ENCODE assay signal across 17 cellular contexts in genomic region chr7:83872501-83872900, GRCh38.
DNase-seq lines count a peak whose midpoint lies in the region; TF ChIP-seq lines count a peak whose summit lies in the region.
"Had no signal": no experiment of that assay in that cellular context is flagged by ENCODE, and none has a peak within 500 bp of the region (broad histone marks: within the 10 kb centered on the region; RNA-seq: fewer than 3 reads in every experiment).

No MANE protein-coding gene starts in this region.

- no peak overlapping the region for H2BK20ac ChIP-seq in H9 (ENCODE audit: low read depth, low read length, poor library complexity, severe bottlenecking)

- no peak overlapping the region for H4K8ac ChIP-seq in mesenchymal stem cell (ENCODE audit: low read length)
- H4K8ac ChIP-seq in H9 (replicated peaks; ENCODE audit: insufficient read length, low read depth, low read length): no peak overlapping the region

- H2AK5ac ChIP-seq in mesenchymal stem cell (ENCODE audit: low read length, severe bottlenecking) (no peak overlapping the region), H9 (ENCODE audit: insufficient read length, low read length) (no peak overlapping the region)

- H4K91ac ChIP-seq in mesenchymal stem cell (ENCODE audit: low read length) (peak overlapping the region; percentile 39), H9 (ENCODE audit: insufficient read length, low read depth, low read length) (no peak overlapping the region)

- no peaks in the 10 kb centered on the region for H3K27me3 Mint-ChIP-seq in H9 (ENCODE audit: low read depth)

- H3K18ac ChIP-seq in mesenchymal stem cell (ENCODE audit: low read depth in 1 of 2, low read length in 2 of 2): no peak overlapping the region
- no peak overlapping the region for H3K18ac ChIP-seq in H9 (ENCODE audit: insufficient read length, low read depth, low read length)

- H3K4me3 Mint-ChIP-seq in H9: no peak overlapping the region
- H3K4me3 Mint-ChIP-seq: CD14-positive monocyte; CD8-positive, alpha-beta T cell; HFFc6 had no signal

- peaks cover 9 to 13% of the 10 kb centered on the region in 2 experiments; a peak in 3 of 4 replicates for H3K4me1 Mint-ChIP-seq in H9

- no peak overlapping the region for H3K4me3 ChIP-seq in mesenchymal stem cell (ENCODE audit: insufficient read depth in 1 of 2, low read depth in 1 of 2, low read length in 2 of 2)
- H3K4me3 ChIP-seq: HAP-1 had no signal

- whole genome bisulfite sequencing in mesenchymal stem cell: 90% methylated on average over 3 of the region's 4 CpGs
- no CpG with 5 or more reads among the region's 4 CpGs for WGBS in H9 (ENCODE audit: extremely low coverage, insufficient read length, low lambda C conversion rate)

- H3K14ac ChIP-seq in mesenchymal stem cell (ENCODE audit: low read length in 2 of 2): no peak overlapping the region
- no peak overlapping the region for H3K14ac ChIP-seq in H9 (ENCODE audit: insufficient read depth, low read length)

- no peak overlapping the region for H2BK120ac ChIP-seq in mesenchymal stem cell (ENCODE audit: low read depth, low read length)
- H2BK120ac ChIP-seq in H9 (ENCODE audit: low read depth, low read length, poor library complexity, severe bottlenecking): no peak overlapping the region

- H3K79me2 ChIP-seq in H9 (ENCODE audit: insufficient read depth, low read length): no peaks in the 10 kb centered on the region

- H3K23ac ChIP-seq in mesenchymal stem cell (ENCODE audit: low read length in 2 of 2) (no peak overlapping the region), H9 (ENCODE audit: insufficient read length, low read depth, low read length) (no peak overlapping the region)

- H3K4me1 ChIP-seq in mesenchymal stem cell (ENCODE audit: control insufficient read depth, insufficient read depth, low read depth, low read length) (no peaks in the 10 kb centered on the region), H9 (ENCODE audit: insufficient read depth, low read length) (no peaks in the 10 kb centered on the region; the same call in 1 of the 2 replicates)
- H3K4me1 ChIP-seq: HAP-1 had no signal

- H3K9me3 Mint-ChIP-seq in H9: no peaks in the 10 kb centered on the region
- H3K9me3 Mint-ChIP-seq: CD8-positive, alpha-beta T cell; HFFc6 had no signal

- no peak overlapping the region for H2AFZ ChIP-seq in mesenchymal stem cell (ENCODE audit: low read depth, low read length)
- no peak overlapping the region for H2AFZ ChIP-seq in H9 (ENCODE audit: low read length)

- H2BK12ac ChIP-seq in mesenchymal stem cell (ENCODE audit: low read length in 2 of 2): no peak overlapping the region
- H2BK12ac ChIP-seq in H9 (ENCODE audit: insufficient read length, low read depth, low read length): no peak overlapping the region

- H4K20me1 ChIP-seq in H9 (ENCODE audit: control insufficient read depth, insufficient read depth, insufficient read length): no peaks in the 10 kb centered on the region

- H3K56ac ChIP-seq in H9 (ENCODE audit: insufficient read length, low read depth, low read length): no peak overlapping the region

- no peak overlapping the region for H3K4me2 ChIP-seq in mesenchymal stem cell (ENCODE audit: low read length, poor library complexity, severe bottlenecking)
- H3K4me2 ChIP-seq in H9 (ENCODE audit: insufficient read depth, insufficient read length, low read length): no peak overlapping the region

- peak; percentile 48 for DNase-seq in NCI-H1105 treated with DMSO at 0.1 percent for 48 hours (lab: John Stamatoyannopoulos, UW)
- DNase-seq in NCI-H1105 (lab: John Stamatoyannopoulos, UW): no peak
- DNase-seq in NCI-H146 (lab: John Stamatoyannopoulos, UW): peak; percentile 74
- DNase-seq in NCI-H748 (lab: John Stamatoyannopoulos, UW; ENCODE audit: unreplicated experiment): peak; percentile 58
- DNase-seq in mesenchymal stem cell: no peak
- no peak for DNase-seq in H9
- no peak for DNase-seq in SIG-M5 treated with dmso at 0.1 percent for 504 hours (lab: John Stamatoyannopoulos, UW; ENCODE audit: unreplicated experiment)
- DNase-seq in GM20000 (ENCODE audit: low spot score): no peak
- DNase-seq: CD8-positive, alpha-beta T cell; DMS 273 treated with DMSO at 0.1 percent for 48 hours; GOT3; HFFc6; IMR-90 had no signal

- no peaks in the 10 kb centered on the region for H3K36me3 Mint-ChIP-seq in H9 (ENCODE audit: insufficient read depth in 1 of 3, low read depth in 3 of 3)
- H3K36me3 Mint-ChIP-seq: CD14-positive monocyte; CD8-positive, alpha-beta T cell had no signal

- H3K4ac ChIP-seq in mesenchymal stem cell (ENCODE audit: low read depth in 1 of 2, low read length in 2 of 2) (no peak overlapping the region), H9 (ENCODE audit: low read depth, low read length) (no peak overlapping the region)

- no peak overlapping the region for H3T11ph ChIP-seq in H9 (ENCODE audit: low read length)

- H3K27ac Mint-ChIP-seq in H9: no peak overlapping the region
- H3K27ac Mint-ChIP-seq: CD14-positive monocyte; CD8-positive, alpha-beta T cell; HFFc6 had no signal

- H3K36me3 ChIP-seq in mesenchymal stem cell (ENCODE audit: control insufficient read depth in 1 of 2, insufficient read depth in 2 of 2, low read depth in 1 of 2, low read length in 2 of 2): no peaks in the 10 kb centered on the region
- H3K36me3 ChIP-seq: HAP-1 had no signal

- H3K9me3 ChIP-seq in mesenchymal stem cell (ENCODE audit: control insufficient read depth, low read length) (no peaks in the 10 kb centered on the region), H9 (ENCODE audit: control insufficient read depth, low read depth, low read length) (no peaks in the 10 kb centered on the region)
- H3K9me3 ChIP-seq: HAP-1 had no signal

- H3K27ac ChIP-seq in mesenchymal stem cell (ENCODE audit: low read length, poor library complexity, severe bottlenecking) (no peak overlapping the region), H9 (ENCODE audit: insufficient read length, low read depth, low read length) (no peak overlapping the region)
- H3K27ac ChIP-seq: 22Rv1, HL-60 had no signal

- no peaks in the 10 kb centered on the region for H3K23me2 ChIP-seq in H9 (ENCODE audit: insufficient read length, low read depth, low read length, poor library complexity, severe bottlenecking)

- H3K79me1 ChIP-seq in mesenchymal stem cell (replicated peaks; ENCODE audit: low read length, poor library complexity, severe bottlenecking): no peaks in the 10 kb centered on the region
- no peaks in the 10 kb centered on the region for H3K79me1 ChIP-seq in H9 (ENCODE audit: insufficient read depth, low read depth, low read length, poor library complexity, severe bottlenecking)

- no peaks in the 10 kb centered on the region for H3K27me3 ChIP-seq in mesenchymal stem cell (ENCODE audit: control insufficient read depth in 1 of 2, insufficient read depth in 1 of 2, low read length in 2 of 2)
- no peaks in the 10 kb centered on the region for H3K27me3 ChIP-seq in H9 (ENCODE audit: insufficient read depth, low read length)

- no peak overlapping the region for H2BK5ac ChIP-seq in mesenchymal stem cell (ENCODE audit: low read depth, low read length, poor library complexity, severe bottlenecking)
- no peak overlapping the region for H2BK5ac ChIP-seq in H9 (ENCODE audit: insufficient read length, low read length)

- H2BK15ac ChIP-seq in mesenchymal stem cell (ENCODE audit: low read depth, poor library complexity, severe bottlenecking) (no peak overlapping the region), H9 (ENCODE audit: low read depth, low read length) (no peak overlapping the region)

- H4K5ac ChIP-seq in H9 (ENCODE audit: insufficient read length, low read depth, low read length): no peak overlapping the region

- H3K9ac ChIP-seq in mesenchymal stem cell (ENCODE audit: low read length): no peak overlapping the region
- H3K9ac ChIP-seq in H9 (ENCODE audit: extremely low read depth, insufficient read length, low read length): no peak overlapping the region

- TF ChIP-seq CTCF in H9 (conservative IDR thresholded peaks at IDR 0.05) (no peak), GM20000 (IDR thresholded peaks at IDR 0.05; ENCODE audit: extremely low read depth, missing control alignments) (no peak)

Comparison
In these comparisons a context has a peak if more than half of its experiments do, and no peak if none do; other contexts are left out.
1. DNase-seq: peak in NCI-H1105 treated with DMSO at 0.1 percent for 48 hours (single experiment), NCI-H146 (single experiment) and NCI-H748 (single experiment); none in NCI-H1105 (single experiment), mesenchymal stem cell (single experiment), H9 (single experiment), SIG-M5 treated with dmso at 0.1 percent for 504 hours (single experiment) and GM20000 (single experiment).